In the genomic region with DNA sequence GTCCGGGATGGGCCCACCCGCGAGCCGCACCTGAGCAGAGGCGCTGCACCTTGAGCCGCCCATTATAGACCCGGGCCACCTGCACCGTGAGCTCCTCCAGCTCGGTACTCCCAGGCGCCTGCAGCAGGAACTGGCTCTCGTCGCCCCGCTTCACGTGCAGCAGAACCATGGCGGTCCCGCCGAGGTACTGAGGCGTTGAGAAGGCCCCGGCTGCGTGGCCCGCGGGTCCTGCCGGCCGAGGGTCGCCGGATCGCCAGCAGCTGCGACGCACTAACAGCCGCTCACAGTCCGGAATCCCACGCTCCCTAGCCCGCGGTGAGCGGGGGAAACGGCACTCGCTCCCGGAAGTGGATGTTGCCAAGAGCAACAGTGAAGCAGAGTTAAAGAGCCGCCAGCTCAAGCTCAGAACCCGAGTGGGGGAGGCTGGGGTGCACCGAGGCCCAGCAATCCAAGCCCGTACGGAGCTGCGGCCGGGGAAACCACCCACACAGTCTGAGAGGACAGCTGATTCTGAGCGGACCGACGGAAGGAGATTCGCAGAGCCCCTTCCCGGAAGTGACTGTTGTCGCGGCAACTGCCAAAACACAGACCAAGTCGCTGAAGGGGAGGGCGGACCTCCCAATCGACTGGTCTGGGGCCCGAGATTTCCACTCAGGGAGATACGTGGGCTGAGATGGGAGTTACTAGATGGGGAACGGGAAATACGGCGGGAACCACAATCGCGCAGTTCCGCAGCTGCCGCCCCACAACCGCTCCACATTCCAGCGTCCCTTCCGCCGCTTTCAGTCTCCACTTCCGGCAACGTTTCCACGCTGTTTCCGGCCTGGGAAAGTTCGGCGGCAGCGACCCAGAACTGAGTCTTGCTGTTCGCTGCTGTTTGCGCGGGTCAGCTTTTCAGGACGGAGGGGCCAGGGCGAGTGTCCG, we compare ENCODE assay signal across 8 cellular contexts. TPM values are rescaled to one million over a fixed set of nuclear protein-coding genes. Genes with fewer than 3 reads are reported as not detected.
DNase-seq lines count a peak whose midpoint lies in the region; ATAC-seq and TF ChIP-seq lines count a peak whose summit lies in the region.

A gene with protein sequence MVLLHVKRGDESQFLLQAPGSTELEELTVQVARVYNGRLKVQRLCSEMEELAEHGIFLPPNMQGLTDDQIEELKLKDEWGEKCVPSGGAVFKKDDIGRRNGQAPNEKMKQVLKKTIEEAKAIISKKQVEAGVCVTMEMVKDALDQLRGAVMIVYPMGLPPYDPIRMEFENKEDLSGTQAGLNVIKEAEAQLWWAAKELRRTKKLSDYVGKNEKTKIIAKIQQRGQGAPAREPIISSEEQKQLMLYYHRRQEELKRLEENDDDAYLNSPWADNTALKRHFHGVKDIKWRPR (minus strand): TSS at position 303 of the 924 bp plus-strand sequence. CDS start 134 bp downstream, at position 169.

- peak; percentile 93 for ATAC-seq in SK-N-SH treated with all-trans-retinoic acid at 6 μM for 48 hours
- ATAC-seq in activated naive CD4-positive, alpha-beta T cell treated with anti-CD3 and anti-CD28 coated beads, Interleukin-2, amount 50 U/mL, for 72 hours = peak; percentile 90 to 94
- ATAC-seq in omental fat pad (ENCODE audit: low FRiP score) = peak; percentile 98

- TF ChIP-seq CTCF in HFFc6 (IDR thresholded peaks at IDR 0.05) (no peak), NB4 (IDR thresholded peaks at IDR 0.05; ENCODE audit: low read depth, low read length) (no peak), omental fat pad (IDR thresholded peaks at IDR 0.05) (no peak), testis (IDR thresholded peaks at IDR 0.05) (no peak)

- H3K9me3 Mint-ChIP-seq in HFFc6 = no peaks in the 10 kb centered on the region
- H3K9me3 Mint-ChIP-seq in activated naive CD4-positive, alpha-beta T cell treated with anti-CD3 and anti-CD28 coated beads, Interleukin-2, amount 50 U/mL, for 72 hours = no peaks in the 10 kb centered on the region

- peaks cover 6% of the 10 kb centered on the region for H3K27me3 Mint-ChIP-seq in HFFc6 (ENCODE audit: insufficient read depth)

- H3K4me3 ChIP-seq in NB4 (ENCODE audit: low read depth, low read length) (peak within 1 kb of the TSS; percentile 98), testis (peak within 1 kb of the TSS; percentile 82 to 88)

- peaks cover 4% of the 10 kb centered on the region; the same call in 1 of the 2 replicates for H3K36me3 Mint-ChIP-seq in HFFc6 (ENCODE audit: low read depth)
- H3K36me3 Mint-ChIP-seq in activated naive CD4-positive, alpha-beta T cell treated with anti-CD3 and anti-CD28 coated beads, Interleukin-2, amount 50 U/mL, for 72 hours = peaks cover 8 to 20% of the 10 kb centered on the region in 2 donors

- TF ChIP-seq POLR2A in NB4 (IDR thresholded peaks at IDR 0.05; ENCODE audit: extremely low read depth, insufficient read length) (peak; percentile 28), testis (IDR thresholded peaks at IDR 0.05) (no peak)

- H3K27ac ChIP-seq in testis = peak within 1 kb of the TSS; percentile 81 to 91

- H3K4me1 Mint-ChIP-seq in HFFc6 (ENCODE audit: low read depth) = peaks cover 7% of the 10 kb centered on the region; the same call in 1 of the 2 replicates

- no peaks in the 10 kb centered on the region for H3K36me3 ChIP-seq in testis (ENCODE audit: low read depth, missing control alignments)

- 0% methylated on average over 68 of the region's 81 CpGs; no CpG with 5 or more reads in 1 of the 2 donors for WGBS in testis, 2 donors

- DNase-seq in GM04504 (ENCODE audit: low read depth) (peak; percentile 89), HFFc6 (peak; percentile 96), NB4 (ENCODE audit: low read depth) (peak; percentile 91), glomerular endothelial cell (ENCODE audit: extremely low read depth, low read depth, low spot score) (peak; percentile 68), omental fat pad (ENCODE audit: low spot score) (peak; percentile 55), testis (peak; percentile 94)
- DNase-seq in activated naive CD4-positive, alpha-beta T cell treated with anti-CD3 and anti-CD28 coated beads, Interleukin-2, amount 50 U/mL, for 72 hours (ENCODE audit: low spot score in 2 of 2) = peak; percentile 77 to 87

- peak within 1 kb of the TSS; percentile 99 for H3K4me3 Mint-ChIP-seq in HFFc6

- no peaks in the 10 kb centered on the region for H3K4me1 ChIP-seq in testis

- H3K9me3 ChIP-seq in testis = no peaks in the 10 kb centered on the region

- intact Hi-C loops in testis (cut with DNase I; ENCODE audit: low total_unique reads) = no loop called here

- peak within 1 kb of the TSS; percentile 100 for H3K27ac Mint-ChIP-seq in HFFc6
- peak within 1 kb of the TSS; percentile 95 to 96 for H3K27ac Mint-ChIP-seq in activated naive CD4-positive, alpha-beta T cell treated with anti-CD3 and anti-CD28 coated beads, Interleukin-2, amount 50 U/mL, for 72 hours

- no peaks in the 10 kb centered on the region for H3K27me3 ChIP-seq in testis

TF ChIP-seq in SK-N-SH treated with all-trans-retinoic acid at 6 μM for 48 hours, 23 proteins besides CTCF, POLR2A, EP300 and RAD21:
- TF ChIP-seq, protein P1, sequence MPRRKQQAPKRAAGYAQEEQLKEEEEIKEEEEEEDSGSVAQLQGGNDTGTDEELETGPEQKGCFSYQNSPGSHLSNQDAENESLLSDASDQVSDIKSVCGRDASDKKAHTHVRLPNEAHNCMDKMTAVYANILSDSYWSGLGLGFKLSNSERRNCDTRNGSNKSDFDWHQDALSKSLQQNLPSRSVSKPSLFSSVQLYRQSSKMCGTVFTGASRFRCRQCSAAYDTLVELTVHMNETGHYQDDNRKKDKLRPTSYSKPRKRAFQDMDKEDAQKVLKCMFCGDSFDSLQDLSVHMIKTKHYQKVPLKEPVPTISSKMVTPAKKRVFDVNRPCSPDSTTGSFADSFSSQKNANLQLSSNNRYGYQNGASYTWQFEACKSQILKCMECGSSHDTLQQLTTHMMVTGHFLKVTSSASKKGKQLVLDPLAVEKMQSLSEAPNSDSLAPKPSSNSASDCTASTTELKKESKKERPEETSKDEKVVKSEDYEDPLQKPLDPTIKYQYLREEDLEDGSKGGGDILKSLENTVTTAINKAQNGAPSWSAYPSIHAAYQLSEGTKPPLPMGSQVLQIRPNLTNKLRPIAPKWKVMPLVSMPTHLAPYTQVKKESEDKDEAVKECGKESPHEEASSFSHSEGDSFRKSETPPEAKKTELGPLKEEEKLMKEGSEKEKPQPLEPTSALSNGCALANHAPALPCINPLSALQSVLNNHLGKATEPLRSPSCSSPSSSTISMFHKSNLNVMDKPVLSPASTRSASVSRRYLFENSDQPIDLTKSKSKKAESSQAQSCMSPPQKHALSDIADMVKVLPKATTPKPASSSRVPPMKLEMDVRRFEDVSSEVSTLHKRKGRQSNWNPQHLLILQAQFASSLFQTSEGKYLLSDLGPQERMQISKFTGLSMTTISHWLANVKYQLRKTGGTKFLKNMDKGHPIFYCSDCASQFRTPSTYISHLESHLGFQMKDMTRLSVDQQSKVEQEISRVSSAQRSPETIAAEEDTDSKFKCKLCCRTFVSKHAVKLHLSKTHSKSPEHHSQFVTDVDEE (CRISPR knock-in tag; IDR thresholded peaks at IDR 0.05) = no peak; the same call in 1 of the 2 replicates
- TF ChIP-seq CSRNP3 (CRISPR knock-in tag; IDR thresholded peaks at IDR 0.05) (no peak), PPARA (CRISPR knock-in tag; IDR thresholded peaks at IDR 0.05; ENCODE audit: borderline replicate concordance) (no peak), ARNTL (CRISPR knock-in tag; IDR thresholded peaks at IDR 0.05; ENCODE audit: borderline replicate concordance, low read depth) (no peak), CSDC2 (CRISPR knock-in tag; IDR thresholded peaks at IDR 0.05) (no peak), ZFP3 (CRISPR knock-in tag; IDR thresholded peaks at IDR 0.05) (peak; percentile 52; the same call in 1 of the 2 replicates)

RNA-seq across cellular contexts. Expression of the gene that starts here (rescaled TPM):
- 10 to 100 TPM; 27.5 to 45.5 (median 33.1) TPM for total RNA-seq in HFFc6 (2021; fragmentation: NEBNext Ultra II Directional; extraction: Animal tissue kit (Norgen Biotek cat#: 25700))
- total RNA-seq in activated naive CD4-positive, alpha-beta T cell treated with anti-CD3 and anti-CD28 coated beads, Interleukin-2, amount 50 U/mL, for 72 hours = 10 to 100 TPM; 29.8 to 38.1 TPM
- total RNA-seq in glomerular endothelial cell (27.6 and 37.6 TPM in 2 replicates), omental fat pad (10 to 100 TPM; 18.5 to 25.1 (median 22.1) TPM), testis (10 to 100 TPM; 55.6 to 60.2 TPM)
- 114 TPM for polyA plus RNA-seq in testis (ENCODE audit: insufficient read depth, low read depth, low replicate concordance)

Comparison
In these comparisons a context has a peak if more than half of its experiments do, and no peak if none do; other contexts are left out.
1. Peak in every context shown above with its lines: DNase-seq, ATAC-seq, H3K4me3 ChIP-seq and H3K27ac ChIP-seq.